In the genomic region with DNA sequence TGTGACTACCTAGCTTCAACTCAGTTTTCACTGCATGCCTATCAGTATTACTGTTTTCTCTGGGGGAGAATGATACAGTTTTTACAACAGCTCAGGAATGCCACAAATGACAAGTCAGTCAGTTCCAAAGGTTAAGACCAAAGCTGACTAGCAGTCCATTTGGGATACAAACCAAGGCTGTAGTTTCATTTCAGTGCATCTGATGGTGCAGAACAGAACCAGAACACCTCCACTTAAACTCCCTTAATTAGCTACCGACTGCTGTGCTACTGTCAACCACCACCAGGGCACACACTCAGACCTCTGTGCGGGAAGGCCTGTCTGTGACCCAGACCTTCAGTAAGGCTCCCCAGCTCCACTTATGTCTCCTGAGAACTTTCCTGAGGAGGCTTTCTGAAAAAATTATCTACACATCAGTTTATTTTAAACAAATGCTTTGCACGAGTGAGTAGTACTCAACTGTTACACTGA, we compare ENCODE assay signal across 8 cellular contexts. TPM values are rescaled to one million over a fixed set of nuclear protein-coding genes. Genes with fewer than 3 reads are reported as not detected.
A peak's percentile ranks its signal among the peaks of the same experiment; 100 is the strongest.
DNase-seq lines count a peak whose midpoint lies in the region; ATAC-seq, FAIRE-seq and TF ChIP-seq lines count a peak whose summit lies in the region.

No MANE protein-coding gene starts in this region.

- no peak overlapping the region for H3K4me3 ChIP-seq in PC-3 (ENCODE audit: low read length)
- no peak overlapping the region for H3K4me3 ChIP-seq in fibroblast of pulmonary artery (replicated peaks; ENCODE audit: low read depth, low read length)

- no peaks in the 10 kb centered on the region for H3K9me3 ChIP-seq in PC-3 (ENCODE audit: low read length)

- TF ChIP-seq CTCF in PC-3 (conservative IDR thresholded peaks at IDR 0.05; ENCODE audit: low read depth, low read length) (peak; percentile 62), fibroblast of pulmonary artery (IDR thresholded peaks at IDR 0.05; ENCODE audit: low read length, missing control alignments) (peak; percentile 48)

- H3K9ac ChIP-seq in PC-3 (ENCODE audit: low read length), result no peak overlapping the region

- no peaks in the 10 kb centered on the region for H4K20me1 ChIP-seq in PC-3 (ENCODE audit: low read length)

- H3K4me3 Mint-ChIP-seq in activated T-cell treated with anti-CD3 and anti-CD28 coated beads, Interleukin-2, amount 50 U/mL, for 72 hours, result no peak overlapping the region
- H3K4me3 Mint-ChIP-seq in stimulated activated memory B cell treated with anti-CD40 and anti-IgM and Interleukin-4, amounts not matched to agents 10 μg/mL and 1 μg/mL and 100 μg/mL, for 72 hours, result no peak overlapping the region

- H3K79me2 ChIP-seq in PC-3 (ENCODE audit: low read length), result no peaks in the 10 kb centered on the region

- H3K27ac ChIP-seq in PC-3 (ENCODE audit: low read length), result no peak overlapping the region

- peaks cover 5% of the 10 kb centered on the region; the same call in 1 of the 2 replicates for H3K4me1 ChIP-seq in PC-3 (ENCODE audit: insufficient read depth, low read length)

- intact Hi-C loops in PC-3 (cut with micrococcal nuclease), result no loop called here

- CTCF ChIA-PET in PC-3 (lab: Charles Lee), result interaction anchor here (0.7 to 1.3 kb wide), 4 partner anchors 20 to 92 kb away, joined by 3 to 6 read pairs (median 5); a partner anchor contains a TSS

- H3K9me2 ChIP-seq in PC-3 (replicated peaks; ENCODE audit: low read length), result no peaks in the 10 kb centered on the region

- POLR2A ChIA-PET in PC-3 (lab: Charles Lee; ENCODE audit: unreplicated experiment), result interaction anchor here (0.6 kb wide), 1 partner anchor 20 kb away, joined by 6 read pairs; no protein-coding TSS in a partner anchor

- peaks cover 7% of the 10 kb centered on the region for H3F3A ChIP-seq in PC-3 (ENCODE audit: low read length, unreplicated experiment)

- H3K27ac Mint-ChIP-seq in activated T-cell treated with anti-CD3 and anti-CD28 coated beads, Interleukin-2, amount 50 U/mL, for 72 hours, result peak overlapping the region; percentile 81
- peak overlapping the region; percentile 32 for H3K27ac Mint-ChIP-seq in stimulated activated memory B cell treated with anti-CD40 and anti-IgM and Interleukin-4, amounts not matched to agents 10 μg/mL and 1 μg/mL and 100 μg/mL, for 72 hours

- no peak overlapping the region for H2AFZ ChIP-seq in PC-3 (ENCODE audit: low read length)

- peak; percentile 51 to 67 for ATAC-seq in activated T-cell treated with anti-CD3 and anti-CD28 coated beads, Interleukin-2, amount 50 U/mL, for 72 hours (replicated peaks in 1 of 2)
- ATAC-seq in PC-3, result peak; percentile 81
- ATAC-seq in stimulated activated memory B cell treated with anti-CD40 and anti-IgM and Interleukin-4, amounts not matched to agents 10 μg/mL and 1 μg/mL and 100 μg/mL, for 72 hours, result no peak
- ATAC-seq in GM19463 (IDR thresholded peaks at IDR 0.05; ENCODE audit: unreplicated experiment), result no peak

- no peaks in the 10 kb centered on the region for H3K9me3 Mint-ChIP-seq in activated T-cell treated with anti-CD3 and anti-CD28 coated beads, Interleukin-2, amount 50 U/mL, for 72 hours
- H3K9me3 Mint-ChIP-seq in stimulated activated memory B cell treated with anti-CD40 and anti-IgM and Interleukin-4, amounts not matched to agents 10 μg/mL and 1 μg/mL and 100 μg/mL, for 72 hours, result no peaks in the 10 kb centered on the region

- H3K4me1 Mint-ChIP-seq in activated T-cell treated with anti-CD3 and anti-CD28 coated beads, Interleukin-2, amount 50 U/mL, for 72 hours (ENCODE audit: low read depth), result no peaks in the 10 kb centered on the region
- no peaks in the 10 kb centered on the region for H3K4me1 Mint-ChIP-seq in stimulated activated memory B cell treated with anti-CD40 and anti-IgM and Interleukin-4, amounts not matched to agents 10 μg/mL and 1 μg/mL and 100 μg/mL, for 72 hours

- H3K27me3 Mint-ChIP-seq in activated T-cell treated with anti-CD3 and anti-CD28 coated beads, Interleukin-2, amount 50 U/mL, for 72 hours (ENCODE audit: low read depth), result no peaks in the 10 kb centered on the region
- no peaks in the 10 kb centered on the region for H3K27me3 Mint-ChIP-seq in stimulated activated memory B cell treated with anti-CD40 and anti-IgM and Interleukin-4, amounts not matched to agents 10 μg/mL and 1 μg/mL and 100 μg/mL, for 72 hours

- peaks cover 65% of the 10 kb centered on the region for H3K36me3 ChIP-seq in PC-3 (ENCODE audit: low read depth, low read length)

- DNase-seq in activated T-cell treated with anti-CD3 and anti-CD28 coated beads, Interleukin-2, amount 50 U/mL, for 72 hours, result peak in 1 of 2 donors; percentile 27
- DNase-seq in activated T-cell treated with anti-CD3 and anti-CD28 coated beads for 4 hours (no peak), PC-3 (peak; percentile 51), fibroblast of pulmonary artery (ENCODE audit: low read depth) (peak; percentile 39), H4 (ENCODE audit: low spot score) (no peak), HTR-8/SVneo (ENCODE audit: insufficient read length, low spot score) (no peak)

- no TSS peak for BruUV-seq in PC-3 (replicated peaks; lab: Mats Ljungman, UMichigan)

- H3K4me2 ChIP-seq in PC-3 (ENCODE audit: low read length), result no peak overlapping the region

- peaks cover 4 to 16% of the 10 kb centered on the region in 2 donors for H3K36me3 Mint-ChIP-seq in activated T-cell treated with anti-CD3 and anti-CD28 coated beads, Interleukin-2, amount 50 U/mL, for 72 hours (ENCODE audit: insufficient read depth in 2 of 2)
- H3K36me3 Mint-ChIP-seq in stimulated activated memory B cell treated with anti-CD40 and anti-IgM and Interleukin-4, amounts not matched to agents 10 μg/mL and 1 μg/mL and 100 μg/mL, for 72 hours, result peaks cover 28% of the 10 kb centered on the region

- no peak for FAIRE-seq in HTR-8/SVneo (lab: Jason Lieb, UNC)

- no peaks in the 10 kb centered on the region for H3K27me3 ChIP-seq in PC-3 (ENCODE audit: low read length)

RNA-seq across cellular contexts. Expression of a gene that starts 20.4 kb away (rescaled TPM):
- 100 to 1,000 TPM; 214 to 237 TPM for total RNA-seq in activated T-cell treated with anti-CD3 and anti-CD28 coated beads, Interleukin-2, amount 50 U/mL, for 72 hours
- total RNA-seq in PC-3 (2014; rRNA removed), result 45.1 and 72.6 TPM in 2 replicates
- 36.7 and 50.5 TPM in 2 replicates for total RNA-seq in H4 (2014; rRNA removed; shearing (Covaris generic))

RNA-seq across cellular contexts. Expression of a gene that starts 30.9 kb away (rescaled TPM):
- 10 to 100 TPM; 11.7 to 14.2 TPM for total RNA-seq in activated T-cell treated with anti-CD3 and anti-CD28 coated beads, Interleukin-2, amount 50 U/mL, for 72 hours
- total RNA-seq in PC-3 (2014; rRNA removed), result 0.63 and 1.3 TPM in 2 replicates
- total RNA-seq in H4 (2014; rRNA removed; shearing (Covaris generic)), result 16.9 and 17.4 TPM in 2 replicates

RNA-seq across cellular contexts. Expression of a gene that starts 32.8 kb away (rescaled TPM):
- 10 to 100 TPM; 47.0 to 62.3 TPM for total RNA-seq in activated T-cell treated with anti-CD3 and anti-CD28 coated beads, Interleukin-2, amount 50 U/mL, for 72 hours
- 119 and 142 TPM in 2 replicates for total RNA-seq in PC-3 (2014; rRNA removed)
- total RNA-seq in H4 (2014; rRNA removed; shearing (Covaris generic)), result 110 and 116 TPM in 2 replicates

RNA-seq across cellular contexts. Expression of a gene that starts 39.0 kb away (rescaled TPM):
- total RNA-seq in activated T-cell treated with anti-CD3 and anti-CD28 coated beads, Interleukin-2, amount 50 U/mL, for 72 hours, result 10 to 100 TPM; 30.5 to 30.6 TPM
- total RNA-seq in PC-3 (2014; rRNA removed), result 17.7 and 23.3 TPM in 2 replicates
- total RNA-seq in H4 (2014; rRNA removed; shearing (Covaris generic)), result 15.2 and 17.4 TPM in 2 replicates

Comparison
In these comparisons a context has a peak if more than half of its experiments do, and no peak if none do; other contexts are left out.
1. ATAC-seq: peak in activated T-cell treated with anti-CD3 and anti-CD28 coated beads, Interleukin-2, amount 50 U/mL, for 72 hours (2 of 2) and PC-3 (single experiment); none in stimulated activated memory B cell treated with anti-CD40 and anti-IgM and Interleukin-4, amounts not matched to agents 10 μg/mL and 1 μg/mL and 100 μg/mL, for 72 hours (single experiment) and GM19463 (single experiment).
2. DNase-seq: peak in PC-3 (single experiment) and fibroblast of pulmonary artery (single experiment); none in activated T-cell treated with anti-CD3 and anti-CD28 coated beads for 4 hours (single experiment), H4 (single experiment) and HTR-8/SVneo (single experiment).